Comparison of ENCODE assay signal across 2 cellular contexts in the genomic region with DNA sequence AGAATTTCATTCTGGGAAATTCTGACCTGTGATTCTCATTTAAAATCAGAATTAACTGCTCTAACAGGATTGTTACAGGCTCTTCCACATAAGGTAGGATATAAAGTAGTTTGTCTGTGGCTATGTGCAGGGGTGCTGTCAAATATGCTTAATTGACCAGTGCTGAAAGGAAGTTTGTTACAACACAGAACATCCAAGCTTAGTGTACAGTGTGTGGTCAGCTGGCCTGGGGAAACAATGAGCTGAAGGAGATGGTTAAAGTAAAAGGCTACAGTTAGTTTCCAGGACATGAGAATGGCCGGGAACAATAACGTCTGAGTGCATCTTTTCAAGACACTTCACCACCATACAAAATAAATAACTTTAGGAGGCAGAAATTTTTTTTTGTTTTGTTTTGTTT.
TF ChIP-seq lines count a peak whose summit lies in the region.

No MANE protein-coding gene starts in this region.

TF ChIP-seq in H1, 55 proteins besides CTCF, POLR2A, EP300 and RAD21 (continued from another document):
- TF ChIP-seq ATF2 (IDR thresholded peaks at IDR 0.05; ENCODE audit: low read length) (no peak), SRF (IDR thresholded peaks at IDR 0.05; ENCODE audit: low read depth, low read length) (no peak), SP1 (IDR thresholded peaks at IDR 0.05; ENCODE audit: low read depth, low read length) (no peak), RXRA (IDR thresholded peaks at IDR 0.05; ENCODE audit: insufficient read depth, low read depth, low read length) (no peak), KDM4A (IDR thresholded peaks at IDR 0.05; ENCODE audit: low read depth, low read length, severe bottlenecking) (no peak), TAF1 (IDR thresholded peaks at IDR 0.05; ENCODE audit: low read depth, low read length) (no peak), SP2 (IDR thresholded peaks at IDR 0.05; ENCODE audit: low read length) (no peak), CBX8 (IDR thresholded peaks at IDR 0.05; ENCODE audit: borderline replicate concordance, low read depth, low read length) (no peak)

TF ChIP-seq in SK-N-SH treated with all-trans-retinoic acid at 6 μM for 48 hours, 23 proteins besides CTCF, POLR2A, EP300 and RAD21 (continued from another document):
- TF ChIP-seq TSHZ2 (CRISPR knock-in tag; IDR thresholded peaks at IDR 0.05), result no peak
- TF ChIP-seq ZFP30 (CRISPR knock-in tag; IDR thresholded peaks at IDR 0.05), result no peak
- no peak for TF ChIP-seq SNAI2 (CRISPR knock-in tag; IDR thresholded peaks at IDR 0.05)
- TF ChIP-seq, protein P1, sequence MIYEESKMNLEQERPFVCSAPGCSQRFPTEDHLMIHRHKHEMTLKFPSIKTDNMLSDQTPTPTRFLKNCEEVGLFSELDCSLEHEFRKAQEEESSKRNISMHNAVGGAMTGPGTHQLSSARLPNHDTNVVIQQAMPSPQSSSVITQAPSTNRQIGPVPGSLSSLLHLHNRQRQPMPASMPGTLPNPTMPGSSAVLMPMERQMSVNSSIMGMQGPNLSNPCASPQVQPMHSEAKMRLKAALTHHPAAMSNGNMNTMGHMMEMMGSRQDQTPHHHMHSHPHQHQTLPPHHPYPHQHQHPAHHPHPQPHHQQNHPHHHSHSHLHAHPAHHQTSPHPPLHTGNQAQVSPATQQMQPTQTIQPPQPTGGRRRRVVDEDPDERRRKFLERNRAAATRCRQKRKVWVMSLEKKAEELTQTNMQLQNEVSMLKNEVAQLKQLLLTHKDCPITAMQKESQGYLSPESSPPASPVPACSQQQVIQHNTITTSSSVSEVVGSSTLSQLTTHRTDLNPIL (CRISPR knock-in tag; IDR thresholded peaks at IDR 0.05; ENCODE audit: low read depth), result no peak
- no peak for TF ChIP-seq ZNF565 (CRISPR knock-in tag; conservative IDR thresholded peaks at IDR 0.05; ENCODE audit: low read depth)
- TF ChIP-seq ARNTL (CRISPR knock-in tag; IDR thresholded peaks at IDR 0.05; ENCODE audit: borderline replicate concordance, low read depth), result no peak
- no peak for TF ChIP-seq BACH2 (CRISPR knock-in tag; IDR thresholded peaks at IDR 0.05; ENCODE audit: borderline replicate concordance)
- no peak for TF ChIP-seq ZFP3 (CRISPR knock-in tag; IDR thresholded peaks at IDR 0.05)
- no peak for TF ChIP-seq TOX (CRISPR knock-in tag; IDR thresholded peaks at IDR 0.05; ENCODE audit: borderline replicate concordance)
- no peak for TF ChIP-seq ISL1 (CRISPR knock-in tag; IDR thresholded peaks at IDR 0.05)
- TF ChIP-seq TCF4 (CRISPR knock-in tag; IDR thresholded peaks at IDR 0.05; ENCODE audit: borderline replicate concordance), result no peak
- no peak for TF ChIP-seq PATZ1 (CRISPR knock-in tag; IDR thresholded peaks at IDR 0.05; ENCODE audit: borderline replicate concordance)
- TF ChIP-seq PPARA (CRISPR knock-in tag; IDR thresholded peaks at IDR 0.05; ENCODE audit: borderline replicate concordance), result no peak
- TF ChIP-seq CSRNP3 (CRISPR knock-in tag; IDR thresholded peaks at IDR 0.05), result no peak
- TF ChIP-seq, protein P2, sequence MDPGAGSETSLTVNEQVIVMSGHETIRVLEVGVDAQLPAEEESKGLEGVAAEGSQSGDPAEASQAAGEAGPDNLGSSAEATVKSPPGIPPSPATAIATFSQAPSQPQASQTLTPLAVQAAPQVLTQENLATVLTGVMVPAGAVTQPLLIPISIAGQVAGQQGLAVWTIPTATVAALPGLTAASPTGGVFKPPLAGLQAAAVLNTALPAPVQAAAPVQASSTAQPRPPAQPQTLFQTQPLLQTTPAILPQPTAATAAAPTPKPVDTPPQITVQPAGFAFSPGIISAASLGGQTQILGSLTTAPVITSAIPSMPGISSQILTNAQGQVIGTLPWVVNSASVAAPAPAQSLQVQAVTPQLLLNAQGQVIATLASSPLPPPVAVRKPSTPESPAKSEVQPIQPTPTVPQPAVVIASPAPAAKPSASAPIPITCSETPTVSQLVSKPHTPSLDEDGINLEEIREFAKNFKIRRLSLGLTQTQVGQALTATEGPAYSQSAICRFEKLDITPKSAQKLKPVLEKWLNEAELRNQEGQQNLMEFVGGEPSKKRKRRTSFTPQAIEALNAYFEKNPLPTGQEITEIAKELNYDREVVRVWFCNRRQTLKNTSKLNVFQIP (CRISPR knock-in tag; IDR thresholded peaks at IDR 0.05; ENCODE audit: borderline replicate concordance, low read depth), result no peak
- TF ChIP-seq ESRRG (CRISPR knock-in tag; IDR thresholded peaks at IDR 0.05), result no peak
TF ChIP-seq in SK-N-SH treated with all-trans-retinoic acid at 6 μM for 48 hours: peak in this region for 0.
